ENCODE assay signal across 15 cellular contexts in genomic region chr15:93141373-93141790, GRCh38.
DNase-seq lines count a peak whose midpoint lies in the region; ATAC-seq lines count a peak whose summit lies in the region.
"Had no signal": no experiment of that assay in that cellular context is flagged by ENCODE, and none has a peak within 500 bp of the region (broad histone marks: within the 10 kb centered on the region; RNA-seq: fewer than 3 reads in every experiment).

No MANE protein-coding gene starts in this region.

- no peak overlapping the region for H3K9ac ChIP-seq in BLaER1 treated with 17β-estradiol and CSF1 and Interleukin-3, amounts not matched to agents 10 nM and 100 nM

- H3K36me3 Mint-ChIP-seq in activated T-cell treated with anti-CD3 and anti-CD28 coated beads, Interleukin-2, amount 50 U/mL, for 24 hours (ENCODE audit: low read depth), result no peaks in the 10 kb centered on the region
- H3K36me3 Mint-ChIP-seq: memory B cell had no signal

- no peak overlapping the region for H3K27ac ChIP-seq in BLaER1 treated with 17β-estradiol and CSF1 and Interleukin-3, amounts not matched to agents 10 nM and 100 nM
- H3K27ac ChIP-seq: SJSA1 had no signal

- no peak overlapping the region for H3K4me3 ChIP-seq in BLaER1 treated with 17β-estradiol and CSF1 and Interleukin-3, amounts not matched to agents 10 nM and 100 nM
- H3K4me3 ChIP-seq: SJSA1 had no signal

- no peaks in the 10 kb centered on the region for H3K27me3 ChIP-seq in BLaER1 treated with 17β-estradiol and CSF1 and Interleukin-3, amounts not matched to agents 10 nM and 100 nM
- H3K27me3 ChIP-seq: SJSA1 had no signal

- H3K9me3 ChIP-seq in BLaER1 treated with 17β-estradiol and CSF1 and Interleukin-3, amounts not matched to agents 10 nM and 100 nM (replicated peaks in 1 of 11), result no peaks in the 10 kb centered on the region
- H3K9me3 ChIP-seq: SJSA1 had no signal

- no peak overlapping the region for H3K4me3 Mint-ChIP-seq in activated T-cell treated with anti-CD3 and anti-CD28 coated beads, Interleukin-2, amount 50 U/mL, for 24 hours
- H3K4me3 Mint-ChIP-seq: dendritic cell treated with granulocyte-macrophage colony-stimulating factor and Interleukin-4, amounts not matched to agents 40 ng/mL and 50 ng/mL, for 4 days; memory B cell had no signal

- ATAC-seq in GM19372 (IDR thresholded peaks at IDR 0.05; ENCODE audit: low read depth, unreplicated experiment) (peak; percentile 78), HG03520 (IDR thresholded peaks at IDR 0.05; ENCODE audit: unreplicated experiment) (peak; percentile 80)

- no peaks in the 10 kb centered on the region for H4K20me1 ChIP-seq in BLaER1 treated with 17β-estradiol and CSF1 and Interleukin-3, amounts not matched to agents 10 nM and 100 nM

- H3K9me3 Mint-ChIP-seq in activated T-cell treated with anti-CD3 and anti-CD28 coated beads, Interleukin-2, amount 50 U/mL, for 24 hours, result no peaks in the 10 kb centered on the region
- H3K9me3 Mint-ChIP-seq: dendritic cell treated with granulocyte-macrophage colony-stimulating factor and Interleukin-4, amounts not matched to agents 40 ng/mL and 50 ng/mL, for 4 days; memory B cell had no signal

- H3K36me3 ChIP-seq in BLaER1 treated with 17β-estradiol and CSF1 and Interleukin-3, amounts not matched to agents 10 nM and 100 nM, result no peaks in the 10 kb centered on the region
- H3K36me3 ChIP-seq: SJSA1 had no signal

- peak; percentile 39 for DNase-seq in activated T-cell treated with anti-CD3 and anti-CD28 coated beads, Interleukin-2, amount 50 U/mL, for 24 hours
- DNase-seq in SIG-M5 (lab: John Stamatoyannopoulos, UW), result no peak
- DNase-seq in effector CD8-positive, alpha-beta T cell (lab: John Stamatoyannopoulos, UW), result no peak
- no peak for DNase-seq in NCI-H1105 treated with DMSO at 0.1 percent for 48 hours (lab: John Stamatoyannopoulos, UW)
- DNase-seq in NCI-H510A treated with DMSO at 0.1 percent for 48 hours (lab: John Stamatoyannopoulos, UW), result no peak
- DNase-seq: AML-193, head of caudate nucleus, NCI-H2081 treated with DMSO at 0.1 percent for 48 hours, retina had no signal

- H3K27ac Mint-ChIP-seq in activated T-cell treated with anti-CD3 and anti-CD28 coated beads, Interleukin-2, amount 50 U/mL, for 24 hours, result peak overlapping the region; percentile 6
- H3K27ac Mint-ChIP-seq: dendritic cell treated with granulocyte-macrophage colony-stimulating factor and Interleukin-4, amounts not matched to agents 40 ng/mL and 50 ng/mL, for 4 days; memory B cell had no signal

- peaks cover 0 to 19% (median 5%) of the 10 kb centered on the region in 10 experiments; a peak in 9 of 20 replicates for H3K4me1 ChIP-seq in BLaER1 treated with 17β-estradiol and CSF1 and Interleukin-3, amounts not matched to agents 10 nM and 100 nM
- H3K4me1 ChIP-seq: SJSA1 had no signal

- H3K4me1 Mint-ChIP-seq in activated T-cell treated with anti-CD3 and anti-CD28 coated beads, Interleukin-2, amount 50 U/mL, for 24 hours (ENCODE audit: low read depth), result peaks cover 16% of the 10 kb centered on the region
- H3K4me1 Mint-ChIP-seq: memory B cell had no signal

- H3K27me3 Mint-ChIP-seq in activated T-cell treated with anti-CD3 and anti-CD28 coated beads, Interleukin-2, amount 50 U/mL, for 24 hours, result no peaks in the 10 kb centered on the region

- H3K4me2 ChIP-seq in BLaER1 treated with 17β-estradiol and CSF1 and Interleukin-3, amounts not matched to agents 10 nM and 100 nM, result peak overlapping the region in 7 of 11 experiments; percentile 7 to 47 (median 23); a peak in 5 of 22 replicates
